20 cellular contexts compared by ENCODE assay signal in the genomic region with DNA sequence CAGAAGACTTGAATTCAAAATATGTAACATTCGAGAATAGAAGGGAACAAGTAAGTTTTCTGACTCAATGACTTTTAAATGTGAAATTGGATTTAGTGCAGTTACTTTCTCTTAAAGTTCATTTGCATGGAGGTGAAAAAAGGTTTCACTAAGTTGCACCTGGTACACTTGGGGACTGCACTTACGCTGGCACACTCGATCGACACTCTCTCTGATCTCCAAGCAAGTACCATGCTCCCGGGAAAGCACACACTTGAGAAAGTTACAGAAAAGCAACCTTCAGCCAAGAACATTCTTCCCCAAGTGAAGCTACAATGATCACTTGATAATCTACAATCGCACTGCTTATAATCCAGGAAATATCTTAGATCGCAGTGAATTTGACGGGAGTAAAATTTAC.
"Had no signal": no experiment of that assay in that cellular context is flagged by ENCODE, and none has a peak within 500 bp of the region (broad histone marks: within the 10 kb centered on the region; RNA-seq: fewer than 3 reads in every experiment).

No MANE protein-coding gene starts in this region.

- H3K36me3 Mint-ChIP-seq: T-cell had no signal

- H3K9ac ChIP-seq: SK-N-SH had no signal

- H3K27ac Mint-ChIP-seq: T-cell had no signal

- H3K9me3 ChIP-seq: SK-N-SH had no signal

- ATAC-seq: T-cell had no signal

- H3K4me3 Mint-ChIP-seq: T-cell had no signal

- H3K4me1 Mint-ChIP-seq: T-cell had no signal

- DNase-seq: Karpas-422, KG1, MM.1S, NCI-H1092 treated with DMSO at 0.1 percent for 48 hours, NCI-H1417, NCI-H1436 treated with DMSO at 0.1 percent for 48 hours, NCI-H1694, NCI-H187 treated with DMSO at 0.1 percent for 48 hours, NCI-H2029 treated with DMSO at 0.1 percent for 48 hours, NCI-H2107, NCI-H2227 treated with DMSO at 0.1 percent for 48 hours, NCI-H524, NCI-H69, NCI-H774, Right ventricle myocardium superior, RPMI8226, SIG-M5, SK-N-SH, SW 1271, T-cell had no signal

- H3K4me2 ChIP-seq: SK-N-SH had no signal
